Comparison of ENCODE assay signal across 9 cellular contexts in genomic region chr16:89973654-89974335, GRCh38. TPM values are rescaled to one million over a fixed set of nuclear protein-coding genes. Genes with fewer than 3 reads are reported as not detected.
DNase-seq lines count a peak whose midpoint lies in the region; ATAC-seq and TF ChIP-seq lines count a peak whose summit lies in the region.
"Had no signal": no experiment of that assay in that cellular context is flagged by ENCODE, and none has a peak within 500 bp of the region (broad histone marks: within the 10 kb centered on the region; RNA-seq: fewer than 3 reads in every experiment).

No MANE protein-coding gene starts in this region.

- H3F3A ChIP-seq in PC-9 (ENCODE audit: insufficient read depth, low read depth): peaks cover 3% of the 10 kb centered on the region; the same call in 1 of the 2 replicates

- BruUV-seq in PC-9 (replicated peaks; lab: Mats Ljungman, UMichigan): no TSS peak

- CTCF ChIA-PET in PC-9 (lab: Charles Lee): interaction anchor here (0.6 to 0.8 kb wide), 2 partner anchors 51 kb away, joined by 3 to 4 read pairs; no protein-coding TSS in a partner anchor

- H3K4me1 ChIP-seq in PC-9 (replicated peaks; ENCODE audit: insufficient read depth): peaks cover 22% of the 10 kb centered on the region
- H3K4me1 ChIP-seq in psoas muscle: peaks cover 32% of the 10 kb centered on the region

- no peak for DNase-seq in GM06990 (ENCODE audit: extremely low read depth, insufficient read length)
- DNase-seq in PC-9: no peak
- DNase-seq in epithelial cell of proximal tubule (ENCODE audit: low read depth): no peak
- DNase-seq in psoas muscle: no peak
- no peak for DNase-seq in caudate nucleus (lab: John Stamatoyannopoulos, UW)
- DNase-seq in NCI-H1092 treated with DMSO at 0.1 percent for 48 hours (lab: John Stamatoyannopoulos, UW): no peak
- DNase-seq in NK-92 treated with Interleukin-12 subunit alpha and Interleukin-12 subunit beta, amount 100 ng/mL, for 24 hours (lab: John Stamatoyannopoulos, UW): no peak
- DNase-seq: NCI-H1694 had no signal

- no peaks in the 10 kb centered on the region for H3K9me3 ChIP-seq in PC-9 (ENCODE audit: insufficient read depth, low read depth)
- no peaks in the 10 kb centered on the region for H3K9me3 ChIP-seq in psoas muscle

- H4K20me1 ChIP-seq in PC-9 (ENCODE audit: insufficient read depth): peaks cover 4% of the 10 kb centered on the region; the same call in 1 of the 2 replicates

- no peaks in the 10 kb centered on the region for H3K27me3 ChIP-seq in GM06990 (replicated peaks; ENCODE audit: control insufficient read depth, insufficient read depth, low read length)
- no peaks in the 10 kb centered on the region for H3K27me3 ChIP-seq in PC-9 (ENCODE audit: insufficient read depth, low read depth)
- H3K27me3 ChIP-seq in psoas muscle (ENCODE audit: insufficient read depth in 3 of 3, low read length in 2 of 3): no peaks in the 10 kb centered on the region

- peaks cover 66% of the 10 kb centered on the region for H3K79me2 ChIP-seq in PC-9 (ENCODE audit: low read depth)

- TF ChIP-seq CTCF in GM06990 (IDR thresholded peaks at IDR 0.05; ENCODE audit: insufficient read depth, low read length, poor library complexity, severe bottlenecking): no peak
- TF ChIP-seq CTCF in PC-9 (conservative IDR thresholded peaks at IDR 0.05): no peak
- TF ChIP-seq CTCF in epithelial cell of proximal tubule (conservative IDR thresholded peaks at IDR 0.05; ENCODE audit: low read depth, low read length): no peak
- TF ChIP-seq CTCF in psoas muscle (IDR thresholded peaks at IDR 0.05): no peak

- peaks cover 7% of the 10 kb centered on the region for H3K36me3 ChIP-seq in GM06990 (ENCODE audit: control insufficient read depth, insufficient read depth, low read length)
- no peaks in the 10 kb centered on the region for H3K36me3 ChIP-seq in PC-9 (ENCODE audit: low read depth)
- H3K36me3 ChIP-seq in psoas muscle (ENCODE audit: insufficient read depth in 1 of 2, low read depth in 1 of 2): peaks cover 0 to 29% of the 10 kb centered on the region in 2 donors

- H3K27ac ChIP-seq in PC-9 (no peak overlapping the region), psoas muscle (peak overlapping the region; percentile 99), caudate nucleus (ENCODE audit: low read depth, low read length) (no peak overlapping the region)

- intact Hi-C loops in PC-9 (cut with micrococcal nuclease; ENCODE audit: unreplicated experiment): loop anchor here (2.0 kb wide), 1 partner anchor 47 kb away; no protein-coding TSS in a partner anchor
- intact Hi-C loops in psoas muscle (cut with DNase I): no loop called here

- no peak for ATAC-seq in psoas muscle
- ATAC-seq in HG03432 (IDR thresholded peaks at IDR 0.05; ENCODE audit: unreplicated experiment): no peak

- WGBS in psoas muscle, 3 donors: 91 to 92% (median 92%) methylated on average over 13 of the region's 13 CpGs

- H3K4me2 ChIP-seq in PC-9: peak overlapping the region; percentile 88

- POLR2A ChIA-PET in PC-9 (lab: Charles Lee; ENCODE audit: unreplicated experiment): interaction anchor here (0.5 kb wide), 1 partner anchor 302 kb away, joined by 4 read pairs; no protein-coding TSS in a partner anchor

- H3K4me3 ChIP-seq in GM06990 (replicated peaks; ENCODE audit: low read depth, low read length) (peak overlapping the region; percentile 92), PC-9 (peak overlapping the region; percentile 98), epithelial cell of proximal tubule (ENCODE audit: low read depth, low read length) (peak overlapping the region; percentile 88), psoas muscle (peak overlapping the region; percentile 100)

- no peak overlapping the region for H2AFZ ChIP-seq in PC-9

- H3K9me2 ChIP-seq in PC-9 (ENCODE audit: insufficient read depth): no peaks in the 10 kb centered on the region

RNA-seq across cellular contexts. Expression of gene DEF8, which starts 25.2 kb away (rescaled TPM):
- total RNA-seq in PC-9 (2021) (59.6 and 66.9 TPM in 2 replicates), epithelial cell of proximal tubule (113 and 125 TPM in 2 replicates), psoas muscle (10 to 100 TPM; 16.2 to 28.5 (median 25.2) TPM)
- 10 to 100 TPM; 22.2 to 38.3 (median 25.5) TPM for polyA plus RNA-seq in psoas muscle

RNA-seq across cellular contexts. Expression of gene DBNDD1, which starts 45.5 kb away (rescaled TPM):
- total RNA-seq in PC-9 (2021) (32.4 and 35.8 TPM in 2 replicates), epithelial cell of proximal tubule (33.1 and 40.7 TPM in 2 replicates), psoas muscle (10 to 100 TPM; 14.7 to 37.8 (median 20.6) TPM)
- polyA plus RNA-seq in psoas muscle: 10 to 100 TPM; 14.1 to 25.4 (median 17.0) TPM

RNA-seq across cellular contexts. Expression of gene TUBB3, which starts 50.7 kb away (rescaled TPM):
- total RNA-seq in PC-9 (2021) (79.6 and 105 TPM in 2 replicates), epithelial cell of proximal tubule (833 and 996 TPM in 2 replicates), psoas muscle (1 to 10 TPM in 1 of 4 donors, under 1 TPM in 1, not detected in 2; 0.30 to 1.3 TPM)
- 1 to 10 TPM in 1 of 3 donors, under 1 TPM in 2; 0.17 to 2.4 (median 0.47) TPM for polyA plus RNA-seq in psoas muscle

RNA-seq across cellular contexts. Expression of gene MC1R, which starts 55.1 kb away (rescaled TPM):
- 34.3 and 45.2 TPM in 2 replicates for total RNA-seq in PC-9 (2021)
- total RNA-seq in epithelial cell of proximal tubule: 2.5 and 3.5 TPM in 2 replicates
- total RNA-seq in psoas muscle: 1 to 10 TPM in 1 of 4 donors, under 1 TPM in 3; 0.67 to 1.1 (median 0.88) TPM
- polyA plus RNA-seq in psoas muscle: 1 to 10 TPM in 1 of 3 donors, under 1 TPM in 2; 0.18 to 1.8 (median 0.18) TPM

Comparison
In these comparisons a context has a peak if more than half of its experiments do, and no peak if none do; other contexts are left out.
1. RNA of gene TUBB3, which starts 50.7 kb away (total RNA-seq): 833 to 996 TPM in epithelial cell of proximal tubule and 79.6 to 105 TPM in PC-9; 0.30 to 1.3 TPM in psoas muscle; every median in the first group is over 10 times any median in the second.
2. Peak in every context shown above with its lines, with median percentiles within 50 percentile points of each other: H3K4me3 ChIP-seq.